In genomic region chr7:528451-528850, GRCh38 we compare ENCODE assay signal across 29 cellular contexts. TPM values are rescaled to one million over a fixed set of nuclear protein-coding genes. Genes with fewer than 3 reads are reported as not detected.
DNase-seq lines count a peak whose midpoint lies in the region; ATAC-seq, FAIRE-seq and TF ChIP-seq lines count a peak whose summit lies in the region.
"Had no signal": no experiment of that assay in that cellular context is flagged by ENCODE, and none has a peak within 500 bp of the region (broad histone marks: within the 10 kb centered on the region; RNA-seq: fewer than 3 reads in every experiment).

No MANE protein-coding gene starts in this region.

- peaks cover 0 to 1% of the 10 kb centered on the region in 2 experiments; a peak in 2 of 5 replicates for H3K27me3 ChIP-seq in K562 (ENCODE audit: control insufficient read depth in 2 of 2, insufficient read depth in 2 of 2, low read length in 2 of 2)
- H3K27me3 ChIP-seq in neural cell (ENCODE audit: insufficient read depth, low read depth, low read length): peaks cover 10% of the 10 kb centered on the region
- no peaks in the 10 kb centered on the region for H3K27me3 ChIP-seq in ovary

- no peak for TF ChIP-seq POLR2A in K562 (conservative IDR thresholded peaks at IDR 0.05)
- no peak for TF ChIP-seq POLR2A in ovary (IDR thresholded peaks at IDR 0.05)

- H3K4me1 ChIP-seq in HEK293 (ENCODE audit: control insufficient read depth, insufficient read depth, low read length): no peaks in the 10 kb centered on the region
- peaks cover 3 to 27% of the 10 kb centered on the region in 2 experiments for H3K4me1 ChIP-seq in K562 (replicated peaks in 1 of 2; ENCODE audit: control insufficient read depth in 2 of 2, insufficient read depth in 2 of 2, low read length in 2 of 2)
- H3K4me1 ChIP-seq in ovary (ENCODE audit: insufficient read depth): no peaks in the 10 kb centered on the region
- H3K4me1 ChIP-seq: BE2C had no signal

- H2AFZ ChIP-seq in K562 (ENCODE audit: low read depth, low read length) (no peak overlapping the region), neural cell (ENCODE audit: low read depth, low read length) (no peak overlapping the region)

- no peaks in the 10 kb centered on the region for H3K9me1 ChIP-seq in K562 (ENCODE audit: control insufficient read depth, insufficient read depth, low read length)

- POLR2A ChIA-PET in HEK293 (lab: Yijun Ruan, JAX) (no interaction called here), HEK293T (lab: Yijun Ruan, JAX) (no interaction called here), K562 (lab: Yijun Ruan, JAX) (no interaction called here)

- H3K4me3 ChIP-seq in HEK293 (ENCODE audit: low read depth, low read length): no peak overlapping the region
- H3K4me3 ChIP-seq in K562: no peak overlapping the region
- no peak overlapping the region for H3K4me3 ChIP-seq in neural cell (ENCODE audit: low read length)
- no peak overlapping the region for H3K4me3 ChIP-seq in ovary
- H3K4me3 ChIP-seq: BLaER1, GM12878 had no signal

- H3K36me3 ChIP-seq in HEK293 (ENCODE audit: control insufficient read depth in 2 of 2, insufficient read depth in 1 of 2, low read length in 2 of 2) (no peaks in the 10 kb centered on the region), K562 (ENCODE audit: control insufficient read depth, insufficient read depth, low read length) (no peaks in the 10 kb centered on the region), neural cell (ENCODE audit: insufficient read depth, low read length) (no peaks in the 10 kb centered on the region), ovary (no peaks in the 10 kb centered on the region)
- H3K36me3 ChIP-seq: BE2C, BLaER1 had no signal

- H3K9ac ChIP-seq in K562 (ENCODE audit: insufficient read depth in 1 of 2, low read depth in 2 of 2, low read length in 2 of 2): no peak overlapping the region
- no peak overlapping the region for H3K9ac ChIP-seq in neural cell (ENCODE audit: low read length)
- H3K9ac ChIP-seq: BLaER1 had no signal

- H3K79me2 ChIP-seq in K562 (ENCODE audit: control insufficient read depth, insufficient read depth, low read length): no peaks in the 10 kb centered on the region
- no peaks in the 10 kb centered on the region for H3K79me2 ChIP-seq in neural cell (replicated peaks; ENCODE audit: insufficient read depth, low read length)

- H3F3A ChIP-seq in neural cell (ENCODE audit: insufficient read depth, low read length, poor library complexity, severe bottlenecking): no peaks in the 10 kb centered on the region

- H4K20me1 ChIP-seq in K562 (replicated peaks; ENCODE audit: control insufficient read depth, insufficient read depth, low read length): 0 out of 2 replicates have a peak, but pooled peaks cover 4% of the 10 kb centered on the region
- no peaks in the 10 kb centered on the region for H4K20me1 ChIP-seq in neural cell (ENCODE audit: insufficient read depth)

- WGBS in K562 (ENCODE audit: insufficient coverage, low coverage, missing lambda C conversion rate): 47% methylated on average over 2 of the region's 2 CpGs
- 94 to 97% (median 96%) methylated on average over 2 of the region's 2 CpGs for WGBS in ovary, 3 donors

- TF ChIP-seq CTCF in HEK293 (tag by site-specific recombination; IDR thresholded peaks at IDR 0.05): no peak
- no peak for TF ChIP-seq CTCF in K562 (IDR thresholded peaks at IDR 0.05 in 2 of 3, conservative IDR thresholded peaks at IDR 0.05 in 1 of 3; ENCODE audit: insufficient read depth in 2 of 3, low read depth in 1 of 3, low read length in 3 of 3)
- no peak for TF ChIP-seq CTCF in neural cell (IDR thresholded peaks at IDR 0.05; ENCODE audit: poor library complexity, severe bottlenecking)
- TF ChIP-seq CTCF in ovary (IDR thresholded peaks at IDR 0.05): no peak

- in situ Hi-C loops in K562 (cut with MboI): no loop called here

- ATAC-seq in K562: no peak
- ATAC-seq: GM12878 had no signal

- intact Hi-C loops in K562 (cut with micrococcal nuclease) (no loop called here), ovary (cut with DNase I) (loop anchor here in 1 of 4 donors (10.0 kb wide), 1 partner anchor 346 kb away; the partner anchor contains the start of gene GET4), head of caudate nucleus (cut with DNase I) (loop anchor here (10.0 kb wide), 1 partner anchor 66 kb away; no protein-coding TSS in a partner anchor)

- H3K9me2 ChIP-seq in neural cell (ENCODE audit: insufficient read depth, low read length): no peaks in the 10 kb centered on the region

- H3K27ac ChIP-seq in HEK293 (ENCODE audit: extremely low read depth, low read depth, low read length) (no peak overlapping the region), K562 (ENCODE audit: extremely low read depth, low read depth, low read length) (no peak overlapping the region), neural cell (ENCODE audit: low read length) (no peak overlapping the region), ovary (no peak overlapping the region)
- H3K27ac ChIP-seq: BLaER1 had no signal

- H3K4me2 ChIP-seq in K562 (ENCODE audit: insufficient read depth, low read length) (no peak overlapping the region), neural cell (ENCODE audit: low read length) (no peak overlapping the region)
- H3K4me2 ChIP-seq: BLaER1 had no signal

- TF ChIP-seq EP300 in K562 (IDR thresholded peaks at IDR 0.05; ENCODE audit: low read length) (no peak), neural cell (conservative IDR thresholded peaks at IDR 0.05; ENCODE audit: poor library complexity, severe bottlenecking) (peak; percentile 47), ovary (IDR thresholded peaks at IDR 0.05) (no peak)

- CTCF ChIA-PET in HEK293 (lab: Yijun Ruan, JAX): no interaction called here
- CTCF ChIA-PET in HEK293T (lab: Yijun Ruan, JAX): no interaction called here
- CTCF ChIA-PET in K562 (lab: Yijun Ruan, JAX; ENCODE audit: low intra/inter-chr PET ratio): no interaction called here

- H3K9me3 ChIP-seq in HEK293 (ENCODE audit: control insufficient read depth, insufficient read depth, low read depth, low read length): no peaks in the 10 kb centered on the region
- H3K9me3 ChIP-seq in K562 (replicated peaks; ENCODE audit: control insufficient read depth, insufficient read depth, low read depth, low read length): 0 out of 2 replicates have a peak, but pooled peaks cover 3% of the 10 kb centered on the region
- H3K9me3 ChIP-seq in neural cell (ENCODE audit: low read length): no peaks in the 10 kb centered on the region
- H3K9me3 ChIP-seq in ovary: no peaks in the 10 kb centered on the region
- H3K9me3 ChIP-seq: BE2C had no signal

- TF ChIP-seq RAD21 in K562 (CRISPR knock-in tag; conservative IDR thresholded peaks at IDR 0.05 in 1 of 2, IDR thresholded peaks at IDR 0.05 in 1 of 2): no peak
- TF ChIP-seq RAD21 in neural cell (conservative IDR thresholded peaks at IDR 0.05): no peak

- FAIRE-seq in K562 (lab: Jason Lieb, UNC): no peak
- FAIRE-seq: A204.1, GM12878, GM12892, GM18507, GM19239 had no signal

- no TSS peak for BruUV-seq in K562 (replicated peaks; lab: Mats Ljungman, UMichigan)

- no peak for DNase-seq in HEK293T (ENCODE audit: extremely low spot score)
- no peak for DNase-seq in K562 (ENCODE audit: extremely low read depth in 1 of 4, low spot score in 3 of 4)
- DNase-seq in activated effector memory CD4-positive, alpha-beta T cell treated with anti-CD3 and anti-CD28 coated beads, Interleukin-2, amount 50 U/mL, for 16 hours: no peak
- no peak for DNase-seq in ovary
- DNase-seq in head of caudate nucleus: no peak
- no peak for DNase-seq in NCI-H2227 treated with DMSO at 0.1 percent for 48 hours (lab: John Stamatoyannopoulos, UW)
- DNase-seq: 8988T; ACHN; BE2C; C1 segment of cervical spinal cord; CD4-positive, alpha-beta memory T cell; CD4-positive, CD25-positive, alpha-beta regulatory T cell; CD8-positive, alpha-beta memory T cell; COR-L47; DMS 273 treated with DMSO at 0.1 percent for 48 hours; DMS153; DMS53; DMS79; DND-41; EL; GDM1 had no signal

TF ChIP-seq in HEK293, 187 proteins besides CTCF, POLR2A, EP300 and RAD21 (continues in another document):
- peak; percentile 28; the same call in 1 of the 2 replicates for TF ChIP-seq ZNF571 (tag by site-specific recombination; IDR thresholded peaks at IDR 0.05)

TF ChIP-seq in neural cell, 6 proteins besides CTCF, POLR2A, EP300 and RAD21 (continues in another document):
- no peak for TF ChIP-seq EZH2 (IDR thresholded peaks at IDR 0.05; ENCODE audit: borderline replicate concordance, insufficient read depth, low read length, poor library complexity, severe bottlenecking)

RNA-seq across cellular contexts. Expression of gene PDGFA, which starts 8.8 kb away (rescaled TPM):
- 21.5 and 51.6 TPM in 2 replicates for total RNA-seq in K562 (2011; cell fraction: chromatin; rRNA removed; ENCODE audit: low replicate concordance)
- total RNA-seq in K562 (2011; cell fraction: nucleolus; rRNA removed): 36.1 and 57.4 TPM in 2 replicates
- total RNA-seq in K562 (2011; cell fraction: nucleoplasm; rRNA removed): 30.2 and 38.4 TPM in 2 replicates
- total RNA-seq in K562 (2014; rRNA removed) (8.1 and 10.0 TPM in 2 replicates), K562 (2014; rRNA removed; fragmentation: Illumina TruSeq; extraction: Trizol) (3.6 and 5.0 TPM in 2 replicates), K562 (2015; rRNA removed; fragmentation: Illumina TruSeq; extraction: Trizol) (4.6 and 6.1 TPM in 2 replicates), K562 (2021) (9.8 and 10.2 TPM in 2 replicates), ovary (10 to 100 TPM in 3 of 7 donors, 1 to 10 TPM in 4; 3.7 to 35.5 (median 9.4) TPM)
- polyA plus RNA-seq in K562 (2011; rRNA removed) (7.9 TPM in 2 replicates), K562 (2014; fragmentation: Illumina TruSeq; extraction: Trizol) (2.5 and 4.7 TPM in 2 replicates), K562 (2014; fragmentation: Nextera tagmentation; extraction: Ambion mirVana) (1 to 10 TPM; 3.9 to 9.5 TPM), K562 (2014; rRNA removed) (2.6 and 3.6 TPM in 2 replicates), neural cell (4.1 and 5.4 TPM in 2 replicates), ovary (1 to 10 TPM; 4.5 to 8.7 TPM)
- polyA plus RNA-seq in K562 (2011; cell fraction: cytosol; rRNA removed): 5.2 and 10.8 TPM in 2 replicates
- 13.3 and 32.6 TPM in 2 replicates for polyA plus RNA-seq in K562 (2011; cell fraction: nucleus; rRNA removed)
- polyA plus RNA-seq in K562 (2012): 6.4 and 9.1 TPM in 2 replicates
- polyA minus RNA-seq in K562 (2011; rRNA and poly(A)+ RNA removed): 24.4 and 37.5 TPM in 2 replicates
- 34.5 and 45.2 TPM in 2 replicates for polyA minus RNA-seq in K562 (2011; cell fraction: cytosol; rRNA and poly(A)+ RNA removed)
- 11.0 and 13.5 TPM in 2 replicates for polyA minus RNA-seq in K562 (2011; cell fraction: nucleus; rRNA and poly(A)+ RNA removed)
- polyA minus RNA-seq in neural cell: 6.5 and 7.8 TPM in 2 replicates
- polyA plus RNA-seq: CD4-positive, alpha-beta memory T cell; CD4-positive, CD25-positive, alpha-beta regulatory T cell had no signal

Comparison
In these comparisons a context has a peak if more than half of its experiments do, and no peak if none do; other contexts are left out.
1. Of the 44 proteins assayed by ChIP-seq in both K562 and HEK293: peak only in K562: none; only in HEK293: TSHZ1 and ZBTB17; in both: none; in neither: 42.